ENCODE assay signal across 8 cellular contexts in genomic region chr13:43058318-43058674, GRCh38. TPM values are rescaled to one million over a fixed set of nuclear protein-coding genes. Genes with fewer than 3 reads are reported as not detected.
A peak's percentile ranks its signal among the peaks of the same experiment; 100 is the strongest.
DNase-seq lines count a peak whose midpoint lies in the region; ATAC-seq, FAIRE-seq and TF ChIP-seq lines count a peak whose summit lies in the region.

No MANE protein-coding gene starts in this region.

- CTCF ChIA-PET in A549 (lab: Yijun Ruan, JAX), result interaction anchor here (1.2 to 1.3 kb wide), 2 partner anchors 11 to 23 kb away, joined by 3 read pairs; no protein-coding TSS in a partner anchor
- CTCF ChIA-PET in Panc1 (lab: Charles Lee), result no interaction called here

- H3K4me3 Mint-ChIP-seq in endodermal cell, result no peak overlapping the region

- no peak overlapping the region for H3K4me3 ChIP-seq in A549
- no peak overlapping the region for H3K4me3 ChIP-seq in Panc1 (ENCODE audit: low read depth in 2 of 2, low read length in 2 of 2)
- H3K4me3 ChIP-seq in endodermal cell (ENCODE audit: low read length), result peak overlapping the region; percentile 100
- H3K4me3 ChIP-seq in skeletal muscle satellite cell (ENCODE audit: low read length), result no peak overlapping the region

- no TSS peak for BruUV-seq in Panc1 (replicated peaks; lab: Mats Ljungman, UMichigan)

- H3K4me1 ChIP-seq in A549, result peaks cover 25% of the 10 kb centered on the region
- H3K4me1 ChIP-seq in Panc1 (ENCODE audit: control insufficient read depth, insufficient read depth, low read length), result peaks cover 17% of the 10 kb centered on the region
- H3K4me1 ChIP-seq in endodermal cell (ENCODE audit: control insufficient read depth, insufficient read depth, low read length), result no peaks in the 10 kb centered on the region
- H3K4me1 ChIP-seq in skeletal muscle satellite cell (ENCODE audit: control insufficient read depth, insufficient read depth, low read length), result peaks cover 35% of the 10 kb centered on the region

- no peak for TF ChIP-seq RAD21 in A549 (conservative IDR thresholded peaks at IDR 0.05 in 1 of 2, IDR thresholded peaks at IDR 0.05 in 1 of 2)

- POLR2A ChIA-PET in A549 (lab: Yijun Ruan, JAX) (no interaction called here), Panc1 (lab: Charles Lee) (no interaction called here)

- intact Hi-C loops in Panc1 (cut with micrococcal nuclease; ENCODE audit: unreplicated experiment), result no loop called here

- no peak for TF ChIP-seq POLR2A in A549 (IDR thresholded peaks at IDR 0.05; ENCODE audit: low read length)

- no peak for TF ChIP-seq EP300 in A549 (IDR thresholded peaks at IDR 0.05)

- DNase-seq in A549 (ENCODE audit: low read depth in 1 of 2, low spot score in 1 of 2) (peak; percentile 16 to 82), Panc1 (ENCODE audit: low read depth, low spot score) (no peak), endodermal cell (peak; percentile 65), GM19239 (ENCODE audit: insufficient read length, low spot score) (no peak)

- 0% methylated on average over 1 of the region's 1 CpG for WGBS in A549 (ENCODE audit: missing lambda C conversion rate)
- WGBS in endodermal cell (ENCODE audit: insufficient coverage in 1 of 2, insufficient read length in 1 of 2), 2 experiments, result 47% methylated on average over 1 of the region's 1 CpG; no CpG with 5 or more reads in 1 of the 2 experiments

- H3K27me3 Mint-ChIP-seq in endodermal cell (ENCODE audit: insufficient read depth), result no peaks in the 10 kb centered on the region

- no peak for FAIRE-seq in A549 (lab: Jason Lieb, UNC)
- no peak for FAIRE-seq in GM19239 (lab: Jason Lieb, UNC)

- H3K9ac ChIP-seq in endodermal cell (ENCODE audit: extremely low read depth, low read length, poor library complexity, severe bottlenecking) (peak overlapping the region; percentile 100), skeletal muscle satellite cell (ENCODE audit: low read depth, low read length) (peak overlapping the region; percentile 23)

- H3K27ac Mint-ChIP-seq in endodermal cell, result peak overlapping the region; percentile 93

- ATAC-seq in A549 (peak; percentile 77 to 86), GM19397 (IDR thresholded peaks at IDR 0.05; ENCODE audit: unreplicated experiment) (peak; percentile 33), Panc1 (peak; percentile 91), SK-N-SH treated with all-trans-retinoic acid at 6 μM for 48 hours (no peak), HG03139 (IDR thresholded peaks at IDR 0.05; ENCODE audit: unreplicated experiment) (no peak)

- H3K36me3 ChIP-seq in Panc1 (ENCODE audit: control insufficient read depth, insufficient read depth, low read length) (no peaks in the 10 kb centered on the region), endodermal cell (ENCODE audit: control insufficient read depth, insufficient read depth, low read length) (peaks cover 40% of the 10 kb centered on the region), skeletal muscle satellite cell (ENCODE audit: insufficient read depth, low read length) (no peaks in the 10 kb centered on the region)

- peaks cover 2% of the 10 kb centered on the region for H3K9me3 Mint-ChIP-seq in endodermal cell

- H3K4me2 ChIP-seq in A549 (peak overlapping the region; percentile 47), skeletal muscle satellite cell (ENCODE audit: low read length) (peak overlapping the region; percentile 69)

- in situ Hi-C loops in Panc1 (cut with HindIII; ENCODE audit: low pct_unique_long_range_greater_than_20kb, low sequenced_read_pairs), result no loop called here

- TF ChIP-seq CTCF in A549 (IDR thresholded peaks at IDR 0.05) (no peak), Panc1 (IDR thresholded peaks at IDR 0.05) (no peak), endodermal cell (conservative IDR thresholded peaks at IDR 0.05) (no peak)

- H3K27ac ChIP-seq in A549, result peak overlapping the region; percentile 65 to 80
- H3K27ac ChIP-seq in Panc1 (ENCODE audit: low read length), result peak overlapping the region; percentile 59; the same call in 1 of the 2 replicates
- peak overlapping the region; percentile 30 for H3K27ac ChIP-seq in endodermal cell (ENCODE audit: low read depth, low read length)

- peaks cover 59% of the 10 kb centered on the region for H3K4me1 Mint-ChIP-seq in endodermal cell

- peaks cover 16% of the 10 kb centered on the region for H3K36me3 Mint-ChIP-seq in endodermal cell (ENCODE audit: low read depth)

- H3K27me3 ChIP-seq in Panc1 (ENCODE audit: control insufficient read depth, insufficient read depth, low read length) (no peaks in the 10 kb centered on the region), endodermal cell (ENCODE audit: control insufficient read depth, insufficient read depth, low read length, poor library complexity, severe bottlenecking) (no peaks in the 10 kb centered on the region), skeletal muscle satellite cell (ENCODE audit: control insufficient read depth, insufficient read depth, low read length) (no peaks in the 10 kb centered on the region)

- H3K9me3 ChIP-seq in A549 (0 out of 3 replicates have a peak, but pooled peaks cover 2% of the 10 kb centered on the region), Panc1 (ENCODE audit: control insufficient read depth, insufficient read depth, low read depth, low read length) (no peaks in the 10 kb centered on the region), endodermal cell (ENCODE audit: control insufficient read depth, low read length) (peaks cover under 1% of the 10 kb centered on the region), skeletal muscle satellite cell (replicated peaks; ENCODE audit: low read length) (no peaks in the 10 kb centered on the region)

TF ChIP-seq in A549, 52 proteins besides CTCF, POLR2A, EP300 and RAD21:
- TF ChIP-seq HOXA7 (CRISPR knock-in tag; IDR thresholded peaks at IDR 0.05) (no peak), TFCP2L1 (CRISPR knock-in tag; IDR thresholded peaks at IDR 0.05) (no peak), MAX (IDR thresholded peaks at IDR 0.05) (peak; percentile 57)

TF ChIP-seq in SK-N-SH treated with all-trans-retinoic acid at 6 μM for 48 hours, 23 proteins besides CTCF, POLR2A, EP300 and RAD21 (continues in another document):
- TF ChIP-seq BACH2 (CRISPR knock-in tag; IDR thresholded peaks at IDR 0.05; ENCODE audit: borderline replicate concordance) (no peak), ZFP3 (CRISPR knock-in tag; IDR thresholded peaks at IDR 0.05) (no peak), ZFP30 (CRISPR knock-in tag; IDR thresholded peaks at IDR 0.05) (no peak), ZNF8 (CRISPR knock-in tag; IDR thresholded peaks at IDR 0.05) (no peak), POU6F1 (CRISPR knock-in tag; IDR thresholded peaks at IDR 0.05; ENCODE audit: borderline replicate concordance, low read depth) (no peak), CSDC2 (CRISPR knock-in tag; IDR thresholded peaks at IDR 0.05) (no peak), ARNTL (CRISPR knock-in tag; IDR thresholded peaks at IDR 0.05; ENCODE audit: borderline replicate concordance, low read depth) (no peak), TCF4 (CRISPR knock-in tag; IDR thresholded peaks at IDR 0.05; ENCODE audit: borderline replicate concordance) (no peak), CSRNP3 (CRISPR knock-in tag; IDR thresholded peaks at IDR 0.05) (no peak)

RNA-seq across cellular contexts. Expression of gene DNAJC15, which starts 34.9 kb away (rescaled TPM):
- polyA plus RNA-seq in A549 (2011; rRNA removed) (0.04 and 0.05 TPM in 2 replicates), A549 (2017; fragmentation: RNase III; extraction: RNeasy Plus Mini Kit Qiagen cat#74134 plus additional on column Dnase treatment) (0.01 to 0.03 TPM in 2 of 3 replicates, not detected in the other)
- polyA plus RNA-seq in A549 (2012; cell fraction: cytosol; rRNA removed), result not detected in 2 replicates
- not detected in 2 replicates for polyA plus RNA-seq in A549 (2012; cell fraction: nucleus; rRNA removed)
- not detected in 2 replicates for polyA minus RNA-seq in A549 (2011; rRNA and poly(A)+ RNA removed)
- total RNA-seq in Panc1 (2021; ENCODE audit: unreplicated experiment) (20.3 TPM), endodermal cell (10 to 100 TPM; 29.7 to 46.9 TPM)
- 23.9 TPM for polyA plus RNA-seq in Panc1 (2012; ENCODE audit: insufficient read length)
- polyA plus RNA-seq in endodermal cell (2013, experiment 1 of 2), result 32.0 TPM
- 29.6 TPM for polyA plus RNA-seq in endodermal cell (2013, experiment 2 of 2)
- total RNA-seq in skeletal muscle satellite cell (2012; rRNA removed), result 12.0 and 13.4 TPM in 2 replicates

Comparison
In these comparisons a context has a peak if more than half of its experiments do, and no peak if none do; other contexts are left out.
1. ATAC-seq: peak in A549 (2 of 2), GM19397 (single experiment) and Panc1 (single experiment); none in SK-N-SH treated with all-trans-retinoic acid at 6 μM for 48 hours (single experiment) and HG03139 (single experiment).
2. DNase-seq: peak in A549 (2 of 2) and endodermal cell (single experiment); none in Panc1 (single experiment) and GM19239 (single experiment).
3. Peak in every context shown above with its lines, with median percentiles within 50 percentile points of each other: H3K27ac ChIP-seq.